Comparison of ENCODE assay signal across 16 cellular contexts in genomic region chr6:143634486-143634885, GRCh38. TPM values are rescaled to one million over a fixed set of nuclear protein-coding genes. Genes with fewer than 3 reads are reported as not detected.
A peak's percentile ranks its signal among the peaks of the same experiment; 100 is the strongest.
DNase-seq lines count a peak whose midpoint lies in the region; ATAC-seq and TF ChIP-seq lines count a peak whose summit lies in the region.
"Had no signal": no experiment of that assay in that cellular context is flagged by ENCODE, and none has a peak within 500 bp of the region (broad histone marks: within the 10 kb centered on the region; RNA-seq: fewer than 3 reads in every experiment).

No MANE protein-coding gene starts in this region.

- H3K4me1 Mint-ChIP-seq in activated CD4-positive, alpha-beta memory T cell treated with anti-CD3 and anti-CD28 coated beads, Interleukin-2, amount 10 ng/mL, durations not matched to agents 7 days and 5 days: peaks cover 2% of the 10 kb centered on the region
- H3K4me1 Mint-ChIP-seq: naive B cell had no signal

- no peak for TF ChIP-seq CTCF in mammary epithelial cell (conservative IDR thresholded peaks at IDR 0.05 in 1 of 2, IDR thresholded peaks at IDR 0.05 in 1 of 2; ENCODE audit: extremely low read depth in 1 of 2, insufficient read depth in 1 of 2, low read depth in 1 of 2, low read length in 2 of 2)
- TF ChIP-seq CTCF in body of pancreas (IDR thresholded peaks at IDR 0.05): no peak

- BruUV-seq in mammary epithelial cell (replicated peaks; lab: Mats Ljungman, UMichigan): no TSS peak

- H3K9me3 Mint-ChIP-seq in activated CD4-positive, alpha-beta memory T cell treated with anti-CD3 and anti-CD28 coated beads, Interleukin-2, amount 10 ng/mL, durations not matched to agents 7 days and 5 days: peaks cover 4% of the 10 kb centered on the region
- H3K9me3 Mint-ChIP-seq: activated naive CD4-positive, alpha-beta T cell treated with anti-CD3 and anti-CD28 coated beads for 36 hours; naive B cell had no signal

- peaks cover 1% of the 10 kb centered on the region for H3K36me3 Mint-ChIP-seq in activated CD4-positive, alpha-beta memory T cell treated with anti-CD3 and anti-CD28 coated beads, Interleukin-2, amount 10 ng/mL, durations not matched to agents 7 days and 5 days (ENCODE audit: low read depth)
- H3K36me3 Mint-ChIP-seq: naive B cell had no signal

- H3F3A ChIP-seq in GM23248 (ENCODE audit: insufficient read depth): 0 out of 2 replicates have a peak, but pooled peaks cover 9% of the 10 kb centered on the region

- POLR2A ChIA-PET in activated CD4-positive, alpha-beta memory T cell treated with anti-CD3 and anti-CD28 coated beads, Interleukin-2, amount 10 ng/mL, durations not matched to agents 7 days and 5 days (lab: Charles Lee): no interaction called here

- H3K27me3 Mint-ChIP-seq in activated CD4-positive, alpha-beta memory T cell treated with anti-CD3 and anti-CD28 coated beads, Interleukin-2, amount 10 ng/mL, durations not matched to agents 7 days and 5 days: no peaks in the 10 kb centered on the region
- H3K27me3 Mint-ChIP-seq: activated B cell treated with CpG ODN at 0.5 μM for 24 hours, naive B cell had no signal

- H3K9me2 ChIP-seq in GM23248 (ENCODE audit: insufficient read depth): no peaks in the 10 kb centered on the region

- H3K27me3 ChIP-seq in GM23248 (replicated peaks; ENCODE audit: insufficient read depth) (no peaks in the 10 kb centered on the region), mammary epithelial cell (ENCODE audit: insufficient read depth, low read length) (no peaks in the 10 kb centered on the region), body of pancreas (no peaks in the 10 kb centered on the region), MG63 (no peaks in the 10 kb centered on the region)
- H3K27me3 ChIP-seq: thyroid gland had no signal

- no peak overlapping the region for H3K27ac Mint-ChIP-seq in activated CD4-positive, alpha-beta memory T cell treated with anti-CD3 and anti-CD28 coated beads, Interleukin-2, amount 10 ng/mL, durations not matched to agents 7 days and 5 days
- H3K27ac Mint-ChIP-seq: activated B cell treated with CpG ODN at 0.5 μM for 24 hours; activated naive CD4-positive, alpha-beta T cell treated with anti-CD3 and anti-CD28 coated beads for 36 hours; naive B cell had no signal

- CTCF ChIA-PET in mammary epithelial cell (lab: Charles Lee; ENCODE audit: low non-redundant PET): no interaction called here
- CTCF ChIA-PET in activated CD4-positive, alpha-beta memory T cell treated with anti-CD3 and anti-CD28 coated beads, Interleukin-2, amount 10 ng/mL, durations not matched to agents 7 days and 5 days (lab: Charles Lee): no interaction called here

- H3K9me3 ChIP-seq in GM23248 (ENCODE audit: low read depth) (no peaks in the 10 kb centered on the region), mammary epithelial cell (replicated peaks; ENCODE audit: insufficient read depth, low read length) (no peaks in the 10 kb centered on the region), body of pancreas (no peaks in the 10 kb centered on the region), MG63 (no peaks in the 10 kb centered on the region)
- H3K9me3 ChIP-seq: thyroid gland had no signal

- H3K27ac ChIP-seq in GM23248: no peak overlapping the region
- H3K27ac ChIP-seq in mammary epithelial cell (ENCODE audit: insufficient read depth, low read depth, low read length): no peak overlapping the region
- no peak overlapping the region for H3K27ac ChIP-seq in body of pancreas
- H3K27ac ChIP-seq: thyroid gland had no signal

- H4K20me1 ChIP-seq in GM23248 (ENCODE audit: insufficient read depth) (no peaks in the 10 kb centered on the region), mammary epithelial cell (ENCODE audit: insufficient read depth, low read length) (no peaks in the 10 kb centered on the region)

- no peak overlapping the region for H3K4me3 ChIP-seq in GM23248
- no peak overlapping the region for H3K4me3 ChIP-seq in mammary epithelial cell (replicated peaks in 1 of 3; ENCODE audit: insufficient read depth in 1 of 3, low read depth in 2 of 3, low read length in 3 of 3)
- H3K4me3 ChIP-seq in body of pancreas: no peak overlapping the region
- H3K4me3 ChIP-seq in MG63: no peak overlapping the region
- H3K4me3 ChIP-seq: thyroid gland had no signal

- dilution Hi-C loops in mammary epithelial cell (cut with HindIII; ENCODE audit: low sequenced_read_pairs): no loop called here

- 57 to 61% methylated on average over 2 of the region's 2 CpGs for WGBS in GM23248 (ENCODE audit: low coverage in 1 of 2, low lambda C conversion rate in 2 of 2, missing lambda C conversion rate in 2 of 2), 2 experiments
- 46% methylated on average over 2 of the region's 2 CpGs for whole genome bisulfite sequencing in mammary epithelial cell (ENCODE audit: low coverage, missing lambda C conversion rate)
- 51 to 65% methylated on average over 2 of the region's 2 CpGs for WGBS in body of pancreas, 2 donors

- TF ChIP-seq POLR2A in body of pancreas (IDR thresholded peaks at IDR 0.05): no peak

- intact Hi-C loops in mammary epithelial cell (cut with micrococcal nuclease): loop anchor here (5.0 kb wide), 1 partner anchor 38 kb away; no protein-coding TSS in a partner anchor
- intact Hi-C loops in body of pancreas (cut with DNase I): no loop called here

- DNase-seq in A172 (ENCODE audit: low spot score): peak; percentile 3
- peak; percentile 10 for DNase-seq in GM23248
- peak; percentile 70 for DNase-seq in NCI-H345 treated with DMSO at 0.1 percent for 48 hours (lab: John Stamatoyannopoulos, UW; ENCODE audit: unreplicated experiment)
- DNase-seq in mammary epithelial cell: peak; percentile 43
- no peak for DNase-seq in SIG-M5 (lab: John Stamatoyannopoulos, UW)
- no peak for DNase-seq in body of pancreas
- DNase-seq in MG63: no peak
- DNase-seq in activated CD4-positive, alpha-beta memory T cell treated with anti-CD3 and anti-CD28 coated beads, Interleukin-2, amount 10 ng/mL, durations not matched to agents 7 days and 5 days: no peak
- DNase-seq: activated B cell treated with CpG ODN at 0.5 μM for 24 hours; activated naive CD4-positive, alpha-beta T cell treated with anti-CD3 and anti-CD28 coated beads for 36 hours; central memory CD4-positive, alpha-beta T cell; DMS79 treated with DMSO at 0.1 percent for 48 hours; head of caudate nucleus; naive B cell; NCI-H1436 treated with DMSO at 0.1 percent for 48 hours; thyroid gland had no signal

- H3K4me1 ChIP-seq in GM23248 (ENCODE audit: insufficient read depth): peaks cover 7% of the 10 kb centered on the region; the same call in 1 of the 2 replicates
- no peaks in the 10 kb centered on the region for H3K4me1 ChIP-seq in mammary epithelial cell (ENCODE audit: insufficient read depth, low read length)
- no peaks in the 10 kb centered on the region for H3K4me1 ChIP-seq in body of pancreas
- H3K4me1 ChIP-seq: thyroid gland had no signal

- H3K4me3 Mint-ChIP-seq in activated CD4-positive, alpha-beta memory T cell treated with anti-CD3 and anti-CD28 coated beads, Interleukin-2, amount 10 ng/mL, durations not matched to agents 7 days and 5 days: no peak overlapping the region
- H3K4me3 Mint-ChIP-seq: activated B cell treated with CpG ODN at 0.5 μM for 24 hours; activated naive CD4-positive, alpha-beta T cell treated with anti-CD3 and anti-CD28 coated beads for 36 hours; naive B cell had no signal

- H2AFZ ChIP-seq in GM23248 (no peak overlapping the region), mammary epithelial cell (ENCODE audit: low read depth, low read length) (no peak overlapping the region)

- no peak for ATAC-seq in body of pancreas

- in situ Hi-C loops in GM23248 (cut with MboI) (no loop called here), mammary epithelial cell (cut with MboI; ENCODE audit: low sequenced_read_pairs in 2 of 2) (no loop called here)

- H3K4me2 ChIP-seq in GM23248 (ENCODE audit: unreplicated experiment) (no peak overlapping the region), mammary epithelial cell (ENCODE audit: insufficient read depth, low read depth, low read length) (no peak overlapping the region)

- H3K36me3 ChIP-seq in GM23248 (ENCODE audit: low read depth) (no peaks in the 10 kb centered on the region), mammary epithelial cell (ENCODE audit: insufficient read depth, low read length) (no peaks in the 10 kb centered on the region), body of pancreas (replicated peaks in 1 of 2; ENCODE audit: insufficient read depth in 1 of 2, low read depth in 2 of 2) (no peaks in the 10 kb centered on the region), MG63 (no peaks in the 10 kb centered on the region)
- H3K36me3 ChIP-seq: thyroid gland had no signal

- H3K79me2 ChIP-seq in GM23248 (ENCODE audit: insufficient read depth) (no peaks in the 10 kb centered on the region), mammary epithelial cell (ENCODE audit: insufficient read depth, low read length) (no peaks in the 10 kb centered on the region)

- H3K9ac ChIP-seq in GM23248: no peak overlapping the region
- no peak overlapping the region for H3K9ac ChIP-seq in mammary epithelial cell (ENCODE audit: insufficient read depth, low read length)

RNA-seq across cellular contexts. Expression of gene PHACTR2, which starts 43.3 kb away (rescaled TPM):
- 15.5 and 21.3 TPM in 2 replicates for total RNA-seq in A172 (2014; rRNA removed; shearing (Covaris generic))
- 39.0 and 41.9 TPM in 2 replicates for total RNA-seq in GM23248 (2014; rRNA removed; shearing (Covaris generic))
- 39.4 and 40.4 TPM in 2 replicates for polyA plus RNA-seq in GM23248 (2016; fragmentation: Nextera tagmentation; extraction: Ambion mirVana)
- total RNA-seq in mammary epithelial cell: 10 to 100 TPM; 24.3 to 32.1 TPM
- 15.0 TPM for polyA plus RNA-seq in mammary epithelial cell
- 17.5 TPM for polyA minus RNA-seq in mammary epithelial cell
- total RNA-seq in body of pancreas: 10 to 100 TPM; 17.9 to 35.6 TPM
- total RNA-seq in MG63 (2014; rRNA removed; shearing (Covaris generic); ENCODE audit: low replicate concordance): 23.8 and 26.2 TPM in 2 replicates
- total RNA-seq in activated CD4-positive, alpha-beta memory T cell treated with anti-CD3 and anti-CD28 coated beads, Interleukin-2, amount 10 ng/mL, durations not matched to agents 7 days and 5 days: 10 to 100 TPM; 41.5 to 46.3 TPM

Comparison
In these comparisons a context has a peak if more than half of its experiments do, and no peak if none do; other contexts are left out.
1. DNase-seq: peak in A172 (single experiment), GM23248 (single experiment), NCI-H345 treated with DMSO at 0.1 percent for 48 hours (single experiment) and mammary epithelial cell (single experiment); none in SIG-M5 (single experiment), body of pancreas (0 of 4), MG63 (single experiment) and activated CD4-positive, alpha-beta memory T cell treated with anti-CD3 and anti-CD28 coated beads, Interleukin-2, amount 10 ng/mL, durations not matched to agents 7 days and 5 days (single experiment).